ENCODE assay signal across 11 cellular contexts in genomic region chr16:56793504-56793903, GRCh38.
DNase-seq lines count a peak whose midpoint lies in the region; FAIRE-seq and TF ChIP-seq lines count a peak whose summit lies in the region.
"Had no signal": no experiment of that assay in that cellular context is flagged by ENCODE, and none has a peak within 500 bp of the region (broad histone marks: within the 10 kb centered on the region; RNA-seq: fewer than 3 reads in every experiment).

No MANE protein-coding gene starts in this region.

- WGBS in smooth muscle cell (ENCODE audit: low lambda C conversion rate) = 87% methylated on average over 5 of the region's 5 CpGs

- no peaks in the 10 kb centered on the region for H3K9me3 ChIP-seq in endothelial cell of umbilical vein (replicated peaks; ENCODE audit: control insufficient read depth, insufficient read depth, low read length)
- H3K9me3 ChIP-seq in smooth muscle cell (replicated peaks; ENCODE audit: low read depth) = no peaks in the 10 kb centered on the region
- H3K9me3 ChIP-seq: BLaER1 had no signal

- no peak overlapping the region for H2AFZ ChIP-seq in endothelial cell of umbilical vein (ENCODE audit: low read depth, low read length)
- H2AFZ ChIP-seq in smooth muscle cell (ENCODE audit: low read depth) = no peak overlapping the region

- intact Hi-C loops in endothelial cell of umbilical vein (cut with micrococcal nuclease) = loop anchor here (1.0 kb wide), 4 partner anchors 59 to 252 kb away; no protein-coding TSS in a partner anchor

- no peaks in the 10 kb centered on the region for H3K36me3 ChIP-seq in endothelial cell of umbilical vein (ENCODE audit: control insufficient read depth in 2 of 2, extremely low read depth in 1 of 2, insufficient read depth in 2 of 2, low read length in 2 of 2)
- H3K36me3 ChIP-seq in smooth muscle cell (ENCODE audit: low read depth) = no peaks in the 10 kb centered on the region

- H4K20me1 ChIP-seq in endothelial cell of umbilical vein (replicated peaks; ENCODE audit: control insufficient read depth, extremely low read depth, insufficient read depth, low read length) (no peaks in the 10 kb centered on the region), smooth muscle cell (ENCODE audit: low read depth) (peaks cover 24% of the 10 kb centered on the region)

- H3K4me3 ChIP-seq in endothelial cell of umbilical vein (replicated peaks in 1 of 3; ENCODE audit: insufficient read depth in 1 of 3, low read depth in 1 of 3, low read length in 3 of 3) = no peak overlapping the region
- H3K4me3 ChIP-seq in smooth muscle cell = no peak overlapping the region
- H3K4me3 ChIP-seq: BLaER1 had no signal

- BruUV-seq in endothelial cell of umbilical vein (replicated peaks; lab: Mats Ljungman, UMichigan) = no TSS peak

- no peaks in the 10 kb centered on the region for H3K9me1 ChIP-seq in endothelial cell of umbilical vein (replicated peaks; ENCODE audit: control insufficient read depth, extremely low read depth, insufficient read depth, low read length)

- H3K9ac ChIP-seq in endothelial cell of umbilical vein (replicated peaks; ENCODE audit: extremely low read depth, insufficient read depth, low read length) (no peak overlapping the region), smooth muscle cell (ENCODE audit: low read depth) (no peak overlapping the region)
- H3K9ac ChIP-seq: BLaER1 had no signal

- H3K27me3 ChIP-seq in endothelial cell of umbilical vein (ENCODE audit: control insufficient read depth in 2 of 2, insufficient read depth in 2 of 2, low read length in 2 of 2) (no peaks in the 10 kb centered on the region), smooth muscle cell (ENCODE audit: low read depth) (no peaks in the 10 kb centered on the region)
- H3K27me3 ChIP-seq: BLaER1 had no signal

- H3F3A ChIP-seq in smooth muscle cell (ENCODE audit: low read depth) = no peaks in the 10 kb centered on the region

- H3K79me2 ChIP-seq in endothelial cell of umbilical vein (ENCODE audit: control insufficient read depth, insufficient read depth, low read length) (peaks cover 6% of the 10 kb centered on the region), smooth muscle cell (ENCODE audit: low read depth) (no peaks in the 10 kb centered on the region)

- H3K27ac ChIP-seq in endothelial cell of umbilical vein (ENCODE audit: insufficient read depth, low read depth, low read length) (no peak overlapping the region), smooth muscle cell (ENCODE audit: low read depth) (no peak overlapping the region)
- H3K27ac ChIP-seq: BLaER1 had no signal

- no peak overlapping the region for H3K4me2 ChIP-seq in endothelial cell of umbilical vein (ENCODE audit: insufficient read depth, low read length)
- H3K4me2 ChIP-seq in smooth muscle cell = no peak overlapping the region
- H3K4me2 ChIP-seq: BLaER1 had no signal

- DNase-seq in NCI-H2227 (lab: John Stamatoyannopoulos, UW; ENCODE audit: unreplicated experiment) (peak; percentile 33), NCI-H2227 treated with DMSO at 0.1 percent for 48 hours (lab: John Stamatoyannopoulos, UW) (no peak), RCC 7860 (ENCODE audit: low spot score) (peak; percentile 28), endothelial cell of umbilical vein (ENCODE audit: low read depth, low spot score) (peak; percentile 60), smooth muscle cell (lab: John Stamatoyannopoulos, UW; ENCODE audit: unreplicated experiment) (no peak), D341Med (ENCODE audit: low spot score) (no peak)
- DNase-seq in stimulated activated CD4-positive, alpha-beta T cell treated with anti-CD3 and anti-CD28 coated beads, Interleukin-12 subunit alpha, Interleukin-12 subunit beta, amount 100 ng/mL, for 4 hours = no peak
- DNase-seq in activated CD4-positive, alpha-beta T cell treated with anti-CD3 and anti-CD28 coated beads for 1 hour = no peak
- DNase-seq: NK-92 treated with Interleukin-12 subunit alpha and Interleukin-12 subunit beta, amount 100 ng/mL, for 24 hours; stimulated activated CD8-positive, alpha-beta memory T cell treated with anti-CD3 and anti-CD28 coated beads, Interleukin-4, amount 100 ng/mL, for 48 hours had no signal

- H3K4me1 ChIP-seq in endothelial cell of umbilical vein (ENCODE audit: control insufficient read depth, extremely low read depth, insufficient read depth, low read length) (peaks cover 4% of the 10 kb centered on the region), smooth muscle cell (ENCODE audit: low read depth) (peaks cover 11% of the 10 kb centered on the region)

- TF ChIP-seq CTCF in endothelial cell of umbilical vein (IDR thresholded peaks at IDR 0.05; ENCODE audit: extremely low read depth in 1 of 2, insufficient read depth in 1 of 2, low read depth in 1 of 2, low read length in 2 of 2) (peak; percentile 34 to 35), smooth muscle cell (IDR thresholded peaks at IDR 0.05; ENCODE audit: borderline replicate concordance, insufficient read depth, poor library complexity, severe bottlenecking) (peak; percentile 47)

- FAIRE-seq in RCC 7860 (lab: Jason Lieb, UNC) = no peak
- FAIRE-seq in endothelial cell of umbilical vein (lab: Jason Lieb, UNC) = peak; percentile 64

- POLR2A ChIA-PET in endothelial cell of umbilical vein (lab: Charles Lee) = no interaction called here

- CTCF ChIA-PET in endothelial cell of umbilical vein (lab: Charles Lee) = interaction anchor here (0.6 to 9.9 kb wide), 52 partner anchors 9 to 362 kb away, joined by 3 to 231 read pairs (median 4); partner anchors contain the start of genes CPNE2 and SLC12A3

- dilution Hi-C loops in endothelial cell of umbilical vein (cut with MboI; ENCODE audit: extremely low pct_ligation_motif_present, low sequenced_read_pairs) = no loop called here

- no peak for TF ChIP-seq POLR2A in endothelial cell of umbilical vein (IDR thresholded peaks at IDR 0.05; ENCODE audit: low read depth, low read length)

TF ChIP-seq in endothelial cell of umbilical vein, 7 proteins besides CTCF, POLR2A, EP300 and RAD21:
- no peak for TF ChIP-seq JUN (IDR thresholded peaks at IDR 0.05; ENCODE audit: borderline replicate concordance, insufficient read depth, insufficient read length, low read depth)
- no peak for TF ChIP-seq POLR2AphosphoS5 (IDR thresholded peaks at IDR 0.05; ENCODE audit: insufficient read depth, low read depth, low read length)
- no peak for TF ChIP-seq MYC (IDR thresholded peaks at IDR 0.05; ENCODE audit: low read depth, low read length)
- no peak for TF ChIP-seq GATA2 (IDR thresholded peaks at IDR 0.05; ENCODE audit: insufficient read depth, insufficient read length, low read depth, low read length)
- TF ChIP-seq FOS (IDR thresholded peaks at IDR 0.05; ENCODE audit: borderline replicate concordance, insufficient read depth, low read length) = no peak
- no peak for TF ChIP-seq MAX (IDR thresholded peaks at IDR 0.05; ENCODE audit: insufficient read depth, insufficient read length)
- no peak for TF ChIP-seq EZH2 (IDR thresholded peaks at IDR 0.05; ENCODE audit: borderline replicate concordance, low read depth, low read length, severe bottlenecking)

Comparison
In these comparisons a context has a peak if more than half of its experiments do, and no peak if none do; other contexts are left out.
1. DNase-seq: peak in NCI-H2227 (single experiment), RCC 7860 (single experiment) and endothelial cell of umbilical vein (single experiment); none in NCI-H2227 treated with DMSO at 0.1 percent for 48 hours (single experiment), smooth muscle cell (single experiment), stimulated activated CD4-positive, alpha-beta T cell treated with anti-CD3 and anti-CD28 coated beads, Interleukin-12 subunit alpha, Interleukin-12 subunit beta, amount 100 ng/mL, for 4 hours (single experiment), D341Med (single experiment) and activated CD4-positive, alpha-beta T cell treated with anti-CD3 and anti-CD28 coated beads for 1 hour (single experiment).